28 cellular contexts compared by ENCODE assay signal in the genomic region with DNA sequence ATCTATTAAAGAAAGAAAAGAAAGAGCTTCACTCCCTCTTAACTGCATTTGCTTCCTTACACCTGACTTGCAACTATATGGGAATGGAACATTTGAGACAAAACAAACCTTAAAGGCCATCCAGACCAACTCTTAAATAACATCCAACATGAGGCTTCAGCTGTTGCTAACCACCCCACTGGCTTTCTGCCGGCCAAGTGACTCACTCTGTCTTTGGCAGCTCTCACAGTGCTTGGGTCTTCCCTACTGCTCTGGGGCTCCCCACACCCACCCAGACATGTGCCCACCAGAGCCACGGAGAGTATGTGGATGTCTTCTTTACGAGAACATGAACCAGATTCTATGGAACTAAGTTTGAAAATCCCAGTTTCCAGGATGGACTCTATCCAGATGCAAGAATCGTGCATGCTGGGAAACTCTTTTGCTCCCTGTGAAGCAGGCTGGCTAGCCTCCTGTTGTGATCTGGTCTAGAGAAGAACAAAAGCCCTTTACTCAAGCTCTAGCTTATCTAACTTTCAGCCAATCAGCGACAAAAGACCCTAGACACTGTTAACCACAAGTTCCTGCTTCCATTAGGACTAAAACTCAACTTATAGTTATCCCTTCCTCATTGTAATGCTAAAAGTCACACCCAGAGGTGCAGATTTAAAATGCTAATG.
DNase-seq lines count a peak whose midpoint lies in the region; ATAC-seq and TF ChIP-seq lines count a peak whose summit lies in the region.
"Had no signal": no experiment of that assay in that cellular context is flagged by ENCODE, and none has a peak within 500 bp of the region (broad histone marks: within the 10 kb centered on the region; RNA-seq: fewer than 3 reads in every experiment).

No MANE protein-coding gene starts in this region.

- in situ Hi-C loops in GM23248 (cut with MboI), result no loop called here

- no peak for TF ChIP-seq CTCF in WTC11 (IDR thresholded peaks at IDR 0.05)
- TF ChIP-seq CTCF in vagina (IDR thresholded peaks at IDR 0.05), result no peak

- H3F3A ChIP-seq in GM23248 (ENCODE audit: insufficient read depth), result no peaks in the 10 kb centered on the region

- no peak overlapping the region for H3K4me3 ChIP-seq in GM23248
- H3K4me3 ChIP-seq in vagina, result no peak overlapping the region
- H3K4me3 ChIP-seq: BLaER1, skin epidermis, transverse colon had no signal

- H3K4me1 Mint-ChIP-seq in WTC11, result peaks cover 17% of the 10 kb centered on the region
- H3K4me1 Mint-ChIP-seq: activated CD4-positive, alpha-beta T cell treated with anti-CD3 and anti-CD28 coated beads, Interleukin-2, amount 10 ng/mL, durations not matched to agents 7 days and 5 days had no signal

- H3K27me3 Mint-ChIP-seq in WTC11 (ENCODE audit: low read depth), result no peaks in the 10 kb centered on the region; the same call in 1 of the 2 replicates
- H3K27me3 Mint-ChIP-seq: activated CD4-positive, alpha-beta T cell treated with anti-CD3 and anti-CD28 coated beads, Interleukin-2, amount 10 ng/mL, durations not matched to agents 7 days and 5 days had no signal

- H3K79me2 ChIP-seq in GM23248 (ENCODE audit: insufficient read depth), result no peaks in the 10 kb centered on the region

- WGBS in GM23248 (ENCODE audit: low coverage in 1 of 2, low lambda C conversion rate in 2 of 2, missing lambda C conversion rate in 2 of 2), 2 experiments, result 1 to 3% methylated on average over 5 of the region's 5 CpGs

- POLR2A ChIA-PET in WTC11 (lab: Charles Lee), result no interaction called here

- DNase-seq in GM23248, result peak; percentile 1
- no peak for DNase-seq in WTC11 (ENCODE audit: low spot score)
- DNase-seq in inferior parietal cortex (ENCODE audit: extremely low spot score), result peak; percentile 24
- peak; percentile 3 for DNase-seq in pons (ENCODE audit: low spot score)
- DNase-seq in GDM1 (lab: John Stamatoyannopoulos, UW), result no peak
- no peak for DNase-seq in vagina (ENCODE audit: extremely low spot score in 2 of 2)
- no peak for DNase-seq in HuH-7 (ENCODE audit: low spot score)
- DNase-seq: activated CD4-positive, alpha-beta T cell treated with anti-CD3 and anti-CD28 coated beads, Interleukin-2, amount 10 ng/mL, durations not matched to agents 7 days and 5 days; activated naive CD4-positive, alpha-beta T cell treated with Interleukin-2 at 50 U/mL for 16 hours; activated T-cell treated with anti-CD3 and anti-CD28 coated beads, Interleukin-2, amount 50 U/mL, for 48 hours; brain microvascular endothelial cell; DMS53; effector CD4-positive, alpha-beta T cell; kidney glomerular epithelial cell; mammary epithelial cell; NCI-H1105; NCI-H1930; NCI-H2227 treated with DMSO at 0.1 percent for 48 hours; NCI-H526 treated with DMSO at 0.1 percent for 48 hours; SHP77 treated with DMSO at 0.1 percent for 48 hours; stimulated activated CD4-positive, alpha-beta T cell treated with anti-CD3 and anti-CD28 coated beads, Interleukin-1b, Interleukin-23, amount 100 ng/mL, for 48 hours; T-helper 9 cell; transverse colon had no signal

- H3K27me3 ChIP-seq in GM23248 (replicated peaks; ENCODE audit: insufficient read depth), result no peaks in the 10 kb centered on the region
- no peaks in the 10 kb centered on the region for H3K27me3 ChIP-seq in vagina
- H3K27me3 ChIP-seq: BLaER1, brain microvascular endothelial cell, neutrophil, transverse colon had no signal

- H3K36me3 ChIP-seq in GM23248 (ENCODE audit: low read depth) (no peaks in the 10 kb centered on the region), vagina (no peaks in the 10 kb centered on the region)
- H3K36me3 ChIP-seq: BLaER1, brain microvascular endothelial cell, neutrophil, transverse colon had no signal

- H3K27ac ChIP-seq in GM23248 (no peak overlapping the region), vagina (no peak overlapping the region)
- H3K27ac ChIP-seq: BLaER1, brain microvascular endothelial cell, epithelial cell of prostate, neutrophil, skin epidermis, transverse colon had no signal

- no peaks in the 10 kb centered on the region for H3K9me3 ChIP-seq in GM23248 (ENCODE audit: low read depth)
- H3K9me3 ChIP-seq in vagina, result no peaks in the 10 kb centered on the region
- H3K9me3 ChIP-seq: BLaER1, neutrophil, transverse colon had no signal

- H3K4me1 ChIP-seq in GM23248 (ENCODE audit: insufficient read depth) (no peaks in the 10 kb centered on the region), vagina (no peaks in the 10 kb centered on the region)
- H3K4me1 ChIP-seq: transverse colon had no signal

- no peak for TF ChIP-seq POLR2A in vagina (IDR thresholded peaks at IDR 0.05)

- H3K9me3 Mint-ChIP-seq in WTC11, result peaks cover 50% of the 10 kb centered on the region
- H3K9me3 Mint-ChIP-seq: activated CD4-positive, alpha-beta T cell treated with anti-CD3 and anti-CD28 coated beads, Interleukin-2, amount 10 ng/mL, durations not matched to agents 7 days and 5 days had no signal

- no peak overlapping the region for H3K4me2 ChIP-seq in GM23248 (ENCODE audit: unreplicated experiment)
- H3K4me2 ChIP-seq: BLaER1 had no signal

- H3K9me2 ChIP-seq in GM23248 (ENCODE audit: insufficient read depth), result no peaks in the 10 kb centered on the region

- H3K4me3 Mint-ChIP-seq in WTC11, result no peak overlapping the region
- H3K4me3 Mint-ChIP-seq: activated CD4-positive, alpha-beta T cell treated with anti-CD3 and anti-CD28 coated beads, Interleukin-2, amount 10 ng/mL, durations not matched to agents 7 days and 5 days had no signal

- no peak overlapping the region for H2AFZ ChIP-seq in GM23248

- CTCF ChIA-PET in WTC11 (lab: Charles Lee), result no interaction called here

- ATAC-seq in WTC11, result no peak; the same call in 1 of the 2 replicates
- ATAC-seq in HG03457 (IDR thresholded peaks at IDR 0.05; ENCODE audit: unreplicated experiment), result no peak

- H4K20me1 ChIP-seq in GM23248 (ENCODE audit: insufficient read depth), result no peaks in the 10 kb centered on the region
- H4K20me1 ChIP-seq: BLaER1 had no signal

- H3K27ac Mint-ChIP-seq in WTC11, result no peak overlapping the region
- H3K27ac Mint-ChIP-seq: activated CD4-positive, alpha-beta T cell treated with anti-CD3 and anti-CD28 coated beads, Interleukin-2, amount 10 ng/mL, durations not matched to agents 7 days and 5 days had no signal

- intact Hi-C loops in vagina (cut with DNase I), result no loop called here

- H3K9ac ChIP-seq in GM23248, result no peak overlapping the region
- H3K9ac ChIP-seq: BLaER1 had no signal

- peaks cover 47% of the 10 kb centered on the region for H3K36me3 Mint-ChIP-seq in WTC11

TF ChIP-seq in WTC11, 78 proteins besides CTCF, POLR2A, EP300 and RAD21:
- TF ChIP-seq TEAD1 (CRISPR knock-in tag; IDR thresholded peaks at IDR 0.05), result no peak
- 0 out of 2 replicates have a peak, but pooled peaks have one; percentile 18 for TF ChIP-seq ZNF423 (CRISPR knock-in tag; IDR thresholded peaks at IDR 0.05)

Comparison
In these comparisons a context has a peak if more than half of its experiments do, and no peak if none do; other contexts are left out.
1. DNase-seq: peak in GM23248 (single experiment), inferior parietal cortex (single experiment) and pons (single experiment); none in WTC11 (single experiment), GDM1 (single experiment), vagina (0 of 2) and HuH-7 (single experiment).